1 cellular context compared by ENCODE assay signal in the genomic region with DNA sequence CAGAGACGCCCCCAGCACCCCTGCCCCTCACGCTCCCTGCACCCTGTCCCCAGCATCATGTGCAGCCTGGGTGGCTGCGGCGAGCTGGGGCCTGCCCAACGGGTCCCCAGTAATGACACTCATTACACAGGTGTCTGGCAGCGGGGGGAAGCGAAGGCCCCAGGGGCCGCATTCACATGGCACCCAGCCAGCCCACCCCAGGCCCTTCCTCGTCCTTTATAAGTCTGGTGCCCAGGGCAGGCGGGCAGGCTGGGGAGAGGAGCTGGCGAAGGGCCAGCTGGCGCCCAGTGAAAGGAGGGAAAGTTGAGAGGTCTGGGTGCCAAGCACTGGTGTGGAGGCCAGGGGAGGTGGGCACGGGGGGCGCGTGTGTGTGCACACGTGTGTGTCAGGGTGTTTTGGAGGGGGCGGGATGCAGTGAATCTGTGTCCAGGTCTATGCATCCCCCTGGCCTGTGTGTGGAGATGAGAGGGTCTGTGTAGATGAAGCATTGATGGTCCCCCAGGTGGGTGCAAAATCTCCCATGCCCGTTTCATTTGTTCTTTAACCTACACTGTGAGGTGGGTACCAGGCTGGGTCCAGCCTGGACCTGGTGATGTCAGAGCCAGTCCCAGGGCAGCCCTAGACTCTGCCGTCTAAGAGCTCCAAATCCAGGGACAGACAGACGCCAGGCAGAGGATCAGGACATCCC.
TF ChIP-seq lines count a peak whose summit lies in the region.

No MANE protein-coding gene starts in this region.

TF ChIP-seq in GM23338, 12 proteins besides CTCF, POLR2A, EP300 and RAD21 (continued from another document):
- TF ChIP-seq, protein P1, sequence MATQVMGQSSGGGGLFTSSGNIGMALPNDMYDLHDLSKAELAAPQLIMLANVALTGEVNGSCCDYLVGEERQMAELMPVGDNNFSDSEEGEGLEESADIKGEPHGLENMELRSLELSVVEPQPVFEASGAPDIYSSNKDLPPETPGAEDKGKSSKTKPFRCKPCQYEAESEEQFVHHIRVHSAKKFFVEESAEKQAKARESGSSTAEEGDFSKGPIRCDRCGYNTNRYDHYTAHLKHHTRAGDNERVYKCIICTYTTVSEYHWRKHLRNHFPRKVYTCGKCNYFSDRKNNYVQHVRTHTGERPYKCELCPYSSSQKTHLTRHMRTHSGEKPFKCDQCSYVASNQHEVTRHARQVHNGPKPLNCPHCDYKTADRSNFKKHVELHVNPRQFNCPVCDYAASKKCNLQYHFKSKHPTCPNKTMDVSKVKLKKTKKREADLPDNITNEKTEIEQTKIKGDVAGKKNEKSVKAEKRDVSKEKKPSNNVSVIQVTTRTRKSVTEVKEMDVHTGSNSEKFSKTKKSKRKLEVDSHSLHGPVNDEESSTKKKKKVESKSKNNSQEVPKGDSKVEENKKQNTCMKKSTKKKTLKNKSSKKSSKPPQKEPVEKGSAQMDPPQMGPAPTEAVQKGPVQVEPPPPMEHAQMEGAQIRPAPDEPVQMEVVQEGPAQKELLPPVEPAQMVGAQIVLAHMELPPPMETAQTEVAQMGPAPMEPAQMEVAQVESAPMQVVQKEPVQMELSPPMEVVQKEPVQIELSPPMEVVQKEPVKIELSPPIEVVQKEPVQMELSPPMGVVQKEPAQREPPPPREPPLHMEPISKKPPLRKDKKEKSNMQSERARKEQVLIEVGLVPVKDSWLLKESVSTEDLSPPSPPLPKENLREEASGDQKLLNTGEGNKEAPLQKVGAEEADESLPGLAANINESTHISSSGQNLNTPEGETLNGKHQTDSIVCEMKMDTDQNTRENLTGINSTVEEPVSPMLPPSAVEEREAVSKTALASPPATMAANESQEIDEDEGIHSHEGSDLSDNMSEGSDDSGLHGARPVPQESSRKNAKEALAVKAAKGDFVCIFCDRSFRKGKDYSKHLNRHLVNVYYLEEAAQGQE (IDR thresholded peaks at IDR 0.05; ENCODE audit: unreplicated experiment), result no peak
- TF ChIP-seq ZNF331 (CRISPR knock-in tag; IDR thresholded peaks at IDR 0.05; ENCODE audit: low read depth), result no peak
- TF ChIP-seq ZNF114 (CRISPR knock-in tag; IDR thresholded peaks at IDR 0.05), result no peak
- TF ChIP-seq EZH2phosphoT487 (IDR thresholded peaks at IDR 0.05; ENCODE audit: unreplicated experiment), result no peak
- no peak for TF ChIP-seq JUNB (IDR thresholded peaks at IDR 0.05; ENCODE audit: unreplicated experiment)
- TF ChIP-seq, protein P2, sequence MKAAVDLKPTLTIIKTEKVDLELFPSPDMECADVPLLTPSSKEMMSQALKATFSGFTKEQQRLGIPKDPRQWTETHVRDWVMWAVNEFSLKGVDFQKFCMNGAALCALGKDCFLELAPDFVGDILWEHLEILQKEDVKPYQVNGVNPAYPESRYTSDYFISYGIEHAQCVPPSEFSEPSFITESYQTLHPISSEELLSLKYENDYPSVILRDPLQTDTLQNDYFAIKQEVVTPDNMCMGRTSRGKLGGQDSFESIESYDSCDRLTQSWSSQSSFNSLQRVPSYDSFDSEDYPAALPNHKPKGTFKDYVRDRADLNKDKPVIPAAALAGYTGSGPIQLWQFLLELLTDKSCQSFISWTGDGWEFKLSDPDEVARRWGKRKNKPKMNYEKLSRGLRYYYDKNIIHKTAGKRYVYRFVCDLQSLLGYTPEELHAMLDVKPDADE (IDR thresholded peaks at IDR 0.05), result no peak
- TF ChIP-seq POLR2AphosphoS5 (IDR thresholded peaks at IDR 0.05; ENCODE audit: low read depth), result no peak
- TF ChIP-seq, protein P3, sequence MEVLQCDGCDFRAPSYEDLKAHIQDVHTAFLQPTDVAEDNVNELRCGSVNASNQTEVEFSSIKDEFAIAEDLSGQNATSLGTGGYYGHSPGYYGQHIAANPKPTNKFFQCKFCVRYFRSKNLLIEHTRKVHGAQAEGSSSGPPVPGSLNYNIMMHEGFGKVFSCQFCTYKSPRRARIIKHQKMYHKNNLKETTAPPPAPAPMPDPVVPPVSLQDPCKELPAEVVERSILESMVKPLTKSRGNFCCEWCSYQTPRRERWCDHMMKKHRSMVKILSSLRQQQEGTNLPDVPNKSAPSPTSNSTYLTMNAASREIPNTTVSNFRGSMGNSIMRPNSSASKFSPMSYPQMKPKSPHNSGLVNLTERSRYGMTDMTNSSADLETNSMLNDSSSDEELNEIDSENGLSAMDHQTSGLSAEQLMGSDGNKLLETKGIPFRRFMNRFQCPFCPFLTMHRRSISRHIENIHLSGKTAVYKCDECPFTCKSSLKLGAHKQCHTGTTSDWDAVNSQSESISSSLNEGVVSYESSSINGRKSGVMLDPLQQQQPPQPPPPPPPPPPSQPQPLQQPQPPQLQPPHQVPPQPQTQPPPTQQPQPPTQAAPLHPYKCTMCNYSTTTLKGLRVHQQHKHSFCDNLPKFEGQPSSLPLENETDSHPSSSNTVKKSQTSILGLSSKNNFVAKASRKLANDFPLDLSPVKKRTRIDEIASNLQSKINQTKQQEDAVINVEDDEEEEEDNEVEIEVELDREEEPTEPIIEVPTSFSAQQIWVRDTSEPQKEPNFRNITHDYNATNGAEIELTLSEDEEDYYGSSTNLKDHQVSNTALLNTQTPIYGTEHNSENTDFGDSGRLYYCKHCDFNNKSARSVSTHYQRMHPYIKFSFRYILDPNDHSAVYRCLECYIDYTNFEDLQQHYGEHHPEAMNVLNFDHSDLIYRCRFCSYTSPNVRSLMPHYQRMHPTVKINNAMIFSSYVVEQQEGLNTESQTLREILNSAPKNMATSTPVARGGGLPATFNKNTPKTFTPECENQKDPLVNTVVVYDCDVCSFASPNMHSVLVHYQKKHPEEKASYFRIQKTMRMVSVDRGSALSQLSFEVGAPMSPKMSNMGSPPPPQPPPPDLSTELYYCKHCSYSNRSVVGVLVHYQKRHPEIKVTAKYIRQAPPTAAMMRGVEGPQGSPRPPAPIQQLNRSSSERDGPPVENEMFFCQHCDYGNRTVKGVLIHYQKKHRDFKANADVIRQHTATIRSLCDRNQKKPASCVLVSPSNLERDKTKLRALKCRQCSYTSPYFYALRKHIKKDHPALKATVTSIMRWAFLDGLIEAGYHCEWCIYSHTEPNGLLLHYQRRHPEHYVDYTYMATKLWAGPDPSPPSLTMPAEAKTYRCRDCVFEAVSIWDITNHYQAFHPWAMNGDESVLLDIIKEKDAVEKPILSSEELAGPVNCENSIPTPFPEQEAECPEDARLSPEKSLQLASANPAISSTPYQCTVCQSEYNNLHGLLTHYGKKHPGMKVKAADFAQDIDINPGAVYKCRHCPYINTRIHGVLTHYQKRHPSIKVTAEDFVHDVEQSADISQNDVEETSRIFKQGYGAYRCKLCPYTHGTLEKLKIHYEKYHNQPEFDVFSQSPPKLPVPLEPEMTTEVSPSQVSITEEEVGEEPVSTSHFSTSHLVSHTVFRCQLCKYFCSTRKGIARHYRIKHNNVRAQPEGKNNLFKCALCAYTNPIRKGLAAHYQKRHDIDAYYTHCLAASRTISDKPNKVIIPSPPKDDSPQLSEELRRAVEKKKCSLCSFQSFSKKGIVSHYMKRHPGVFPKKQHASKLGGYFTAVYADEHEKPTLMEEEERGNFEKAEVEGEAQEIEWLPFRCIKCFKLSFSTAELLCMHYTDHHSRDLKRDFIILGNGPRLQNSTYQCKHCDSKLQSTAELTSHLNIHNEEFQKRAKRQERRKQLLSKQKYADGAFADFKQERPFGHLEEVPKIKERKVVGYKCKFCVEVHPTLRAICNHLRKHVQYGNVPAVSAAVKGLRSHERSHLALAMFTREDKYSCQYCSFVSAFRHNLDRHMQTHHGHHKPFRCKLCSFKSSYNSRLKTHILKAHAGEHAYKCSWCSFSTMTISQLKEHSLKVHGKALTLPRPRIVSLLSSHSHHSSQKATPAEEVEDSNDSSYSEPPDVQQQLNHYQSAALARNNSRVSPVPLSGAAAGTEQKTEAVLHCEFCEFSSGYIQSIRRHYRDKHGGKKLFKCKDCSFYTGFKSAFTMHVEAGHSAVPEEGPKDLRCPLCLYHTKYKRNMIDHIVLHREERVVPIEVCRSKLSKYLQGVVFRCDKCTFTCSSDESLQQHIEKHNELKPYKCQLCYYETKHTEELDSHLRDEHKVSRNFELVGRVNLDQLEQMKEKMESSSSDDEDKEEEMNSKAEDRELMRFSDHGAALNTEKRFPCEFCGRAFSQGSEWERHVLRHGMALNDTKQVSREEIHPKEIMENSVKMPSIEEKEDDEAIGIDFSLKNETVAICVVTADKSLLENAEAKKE (CRISPR knock-in tag; IDR thresholded peaks at IDR 0.05), result no peak
- TF ChIP-seq CREB1 (CRISPR knock-in tag; IDR thresholded peaks at IDR 0.05; ENCODE audit: low read depth), result no peak
